In genomic region chr7:155987681-155988080, GRCh38 we compare ENCODE assay signal across 25 cellular contexts.
"Had no signal": no experiment of that assay in that cellular context is flagged by ENCODE, and none has a peak within 500 bp of the region (broad histone marks: within the 10 kb centered on the region; RNA-seq: fewer than 3 reads in every experiment).

No MANE protein-coding gene starts in this region.

- H3K27ac ChIP-seq: adrenal gland, body of pancreas, colonic mucosa, gastrocnemius medialis, neutrophil, ovary, psoas muscle, stomach, tibial artery, upper lobe of right lung, VCaP had no signal

- H3K4me1 ChIP-seq: adrenal gland, body of pancreas, colonic mucosa, gastrocnemius medialis, psoas muscle, stomach, tibial artery, upper lobe of right lung had no signal

- H3K9me3 Mint-ChIP-seq: nephron had no signal

- H3K27me3 ChIP-seq: adrenal gland, body of pancreas, colonic mucosa, gastrocnemius medialis, neutrophil, ovary, tibial artery, upper lobe of right lung had no signal

- H3K27ac Mint-ChIP-seq: activated naive CD8-positive, alpha-beta T cell treated with anti-CD3 and anti-CD28 coated beads for 36 hours; activated T-helper 17 cell treated with anti-CD3 and anti-CD28 coated beads, Interleukin-2, amount 50 U/mL, for 72 hours; memory B cell; nephron; stimulated activated naive B cell treated with anti-CD40 and anti-IgM and Interleukin-4, amounts not matched to agents 10 μg/mL and 1 μg/mL and 100 μg/mL, for 72 hours had no signal

- H3K36me3 Mint-ChIP-seq: activated naive CD8-positive, alpha-beta T cell treated with anti-CD3 and anti-CD28 coated beads for 36 hours; memory B cell had no signal

- ATAC-seq: activated T-cell treated with anti-CD3 and anti-CD28 coated beads, Interleukin-2, amount 50 U/mL, for 4 hours; activated T-helper 17 cell treated with anti-CD3 and anti-CD28 coated beads, Interleukin-2, amount 50 U/mL, for 72 hours; body of pancreas; gastrocnemius medialis; left cardiac atrium; psoas muscle; stimulated activated naive B cell treated with anti-CD40 and anti-IgM and Interleukin-4, amounts not matched to agents 10 μg/mL and 1 μg/mL and 100 μg/mL, for 72 hours; upper lobe of right lung had no signal

- H3K36me3 ChIP-seq: adrenal gland, colonic mucosa, gastrocnemius medialis, neutrophil, ovary, stomach, tibial artery, upper lobe of right lung had no signal

- H3K4me1 Mint-ChIP-seq: activated T-helper 17 cell treated with anti-CD3 and anti-CD28 coated beads, Interleukin-2, amount 50 U/mL, for 72 hours; memory B cell; nephron; stimulated activated naive B cell treated with anti-CD40 and anti-IgM and Interleukin-4, amounts not matched to agents 10 μg/mL and 1 μg/mL and 100 μg/mL, for 72 hours had no signal

- DNase-seq: activated CD4-positive, alpha-beta T cell treated with anti-CD3 and anti-CD28 coated beads for 4 hours; activated CD4-positive, alpha-beta T cell treated with anti-CD3 and anti-CD28 coated beads, Interleukin-2, amount 50 U/mL, for 4 hours; activated naive CD4-positive, alpha-beta T cell; activated naive CD8-positive, alpha-beta T cell treated with anti-CD3 and anti-CD28 coated beads for 36 hours; activated T-cell treated with anti-CD3 and anti-CD28 coated beads, Interleukin-2, amount 50 U/mL, for 4 hours; body of pancreas; colonic mucosa; effector memory CD4-positive, alpha-beta T cell; gastrocnemius medialis; glutamatergic neuron; left cardiac atrium; ovary; psoas muscle; stimulated activated CD4-positive, alpha-beta T cell treated with anti-CD3 and anti-CD28 coated beads, Interleukin-15, amount 100 ng/mL, for 24 hours; stimulated activated CD4-positive, alpha-beta T cell treated with anti-CD3 and anti-CD28 coated beads, Interleukin-2, amount 100 ng/mL, for 24 hours; stimulated activated naive B cell treated with anti-CD40 and anti-IgM and Interleukin-4, amounts not matched to agents 10 μg/mL and 1 μg/mL and 100 μg/mL, for 72 hours; tibial artery had no signal

- H3K27me3 Mint-ChIP-seq: stimulated activated naive B cell treated with anti-CD40 and anti-IgM and Interleukin-4, amounts not matched to agents 10 μg/mL and 1 μg/mL and 100 μg/mL, for 72 hours had no signal

- H3K4me3 Mint-ChIP-seq: activated naive CD8-positive, alpha-beta T cell treated with anti-CD3 and anti-CD28 coated beads for 36 hours; activated T-cell treated with anti-CD3 and anti-CD28 coated beads, Interleukin-2, amount 50 U/mL, for 4 hours; activated T-helper 17 cell treated with anti-CD3 and anti-CD28 coated beads, Interleukin-2, amount 50 U/mL, for 72 hours; memory B cell; nephron; stimulated activated naive B cell treated with anti-CD40 and anti-IgM and Interleukin-4, amounts not matched to agents 10 μg/mL and 1 μg/mL and 100 μg/mL, for 72 hours had no signal

- H3K9me3 ChIP-seq: adrenal gland, body of pancreas, colonic mucosa, gastrocnemius medialis, neutrophil, ovary, psoas muscle, upper lobe of right lung had no signal

- H3K4me3 ChIP-seq: adrenal gland, body of pancreas, colonic mucosa, gastrocnemius medialis, ovary, psoas muscle, stomach, tibial artery, upper lobe of right lung had no signal
